In genomic region chr19:12939292-12939606, GRCh38 we compare ENCODE assay signal across 1 cellular context.
TF ChIP-seq lines count a peak whose summit lies in the region.

No MANE protein-coding gene starts in this region.

TF ChIP-seq in SK-N-SH, 30 proteins besides CTCF, POLR2A, EP300 and RAD21 (continued from another document):
- TF ChIP-seq, protein P1, sequence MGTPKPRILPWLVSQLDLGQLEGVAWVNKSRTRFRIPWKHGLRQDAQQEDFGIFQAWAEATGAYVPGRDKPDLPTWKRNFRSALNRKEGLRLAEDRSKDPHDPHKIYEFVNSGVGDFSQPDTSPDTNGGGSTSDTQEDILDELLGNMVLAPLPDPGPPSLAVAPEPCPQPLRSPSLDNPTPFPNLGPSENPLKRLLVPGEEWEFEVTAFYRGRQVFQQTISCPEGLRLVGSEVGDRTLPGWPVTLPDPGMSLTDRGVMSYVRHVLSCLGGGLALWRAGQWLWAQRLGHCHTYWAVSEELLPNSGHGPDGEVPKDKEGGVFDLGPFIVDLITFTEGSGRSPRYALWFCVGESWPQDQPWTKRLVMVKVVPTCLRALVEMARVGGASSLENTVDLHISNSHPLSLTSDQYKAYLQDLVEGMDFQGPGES (IDR thresholded peaks at IDR 0.05; ENCODE audit: low read depth, low read length) = no peak
